Comparison of ENCODE assay signal across 8 cellular contexts in genomic region chr4:93764647-93765246, GRCh38.
DNase-seq lines count a peak whose midpoint lies in the region; ATAC-seq, FAIRE-seq and TF ChIP-seq lines count a peak whose summit lies in the region.

No MANE protein-coding gene starts in this region.

- H3K9me3 ChIP-seq in Peyer's patch (no peaks in the 10 kb centered on the region), pancreas (no peaks in the 10 kb centered on the region)
- H3K9me3 ChIP-seq in effector memory CD4-positive, alpha-beta T cell (ENCODE audit: control insufficient read depth, low read length), result no peaks in the 10 kb centered on the region

- intact Hi-C loops in pancreas (cut with DNase I), result no loop called here

- TF ChIP-seq POLR2A in Peyer's patch (IDR thresholded peaks at IDR 0.05), result no peak
- TF ChIP-seq POLR2A in erythroblast (IDR thresholded peaks at IDR 0.05; ENCODE audit: low read length), result no peak

- DNase-seq in EL (peak; percentile 14), GM20000 (ENCODE audit: low spot score) (peak; percentile 61), HPDE6-E6E7 (ENCODE audit: extremely low spot score) (peak; percentile 29), Peyer's patch (peak in 1 of 3 donors; percentile 51), erythroblast (lab: John Stamatoyannopoulos, UW) (peak; percentile 44 to 62), pancreas (peak in 1 of 6 donors; percentile 21), cerebellar nuclear complex (lab: John Stamatoyannopoulos, UW) (no peak)
- no peak for DNase-seq in effector memory CD4-positive, alpha-beta T cell

- H3K4me3 ChIP-seq in Peyer's patch (no peak overlapping the region), pancreas (no peak overlapping the region)
- no peak overlapping the region for H3K4me3 ChIP-seq in effector memory CD4-positive, alpha-beta T cell (ENCODE audit: insufficient read depth, low read depth, low read length, poor library complexity, severe bottlenecking)

- 1 to 2% methylated on average over 5 of the region's 5 CpGs for WGBS in pancreas, 2 donors

- H3K4me1 ChIP-seq in Peyer's patch, result peaks cover 0 to 3% (median 0%) of the 10 kb centered on the region in 4 donors
- H3K4me1 ChIP-seq in pancreas, result no peaks in the 10 kb centered on the region
- H3K4me1 ChIP-seq in effector memory CD4-positive, alpha-beta T cell (ENCODE audit: control insufficient read depth, insufficient read depth, low read length, poor library complexity, severe bottlenecking), result no peaks in the 10 kb centered on the region

- TF ChIP-seq CTCF in GM20000 (IDR thresholded peaks at IDR 0.05; ENCODE audit: extremely low read depth, missing control alignments) (peak; percentile 53), Peyer's patch (IDR thresholded peaks at IDR 0.05) (peak in 4 of 6 experiments; percentile 58 to 91 (median 90)), pancreas (IDR thresholded peaks at IDR 0.05) (peak in 3 of 4 donors; percentile 50 to 71 (median 65))

- H3K27me3 ChIP-seq in Peyer's patch, result no peaks in the 10 kb centered on the region
- H3K27me3 ChIP-seq in pancreas, result no peaks in the 10 kb centered on the region
- H3K27me3 ChIP-seq in effector memory CD4-positive, alpha-beta T cell (replicated peaks; ENCODE audit: control insufficient read depth, insufficient read depth, low read length, poor library complexity, severe bottlenecking), result no peaks in the 10 kb centered on the region

- ATAC-seq in pancreas, result peak in 3 of 4 donors; percentile 63 to 78 (median 74)

- FAIRE-seq in pancreas (lab: Jason Lieb, UNC), result peak; percentile 83

- H3K27ac ChIP-seq in Peyer's patch (no peak overlapping the region), pancreas (no peak overlapping the region)
- H3K27ac ChIP-seq in effector memory CD4-positive, alpha-beta T cell (ENCODE audit: insufficient read depth, low read length, poor library complexity, severe bottlenecking), result no peak overlapping the region

- H3K36me3 ChIP-seq in Peyer's patch (no peaks in the 10 kb centered on the region), pancreas (no peaks in the 10 kb centered on the region)
- no peaks in the 10 kb centered on the region for H3K36me3 ChIP-seq in effector memory CD4-positive, alpha-beta T cell (ENCODE audit: control insufficient read depth, insufficient read depth, low read length)

Comparison
In these comparisons a context has a peak if more than half of its experiments do, and no peak if none do; other contexts are left out.
1. DNase-seq: peak in EL (single experiment), GM20000 (single experiment), HPDE6-E6E7 (single experiment) and erythroblast (2 of 2); none in cerebellar nuclear complex (0 of 2) and effector memory CD4-positive, alpha-beta T cell (0 of 3).
2. Peak in every context shown above with its lines, with median percentiles within 50 percentile points of each other: CTCF ChIP-seq.